8 cellular contexts compared by ENCODE assay signal in genomic region chr9:129026442-129027223, GRCh38. TPM values are rescaled to one million over a fixed set of nuclear protein-coding genes. Genes with fewer than 3 reads are reported as not detected.
A peak's percentile ranks its signal among the peaks of the same experiment; 100 is the strongest.
DNase-seq lines count a peak whose midpoint lies in the region; ATAC-seq and TF ChIP-seq lines count a peak whose summit lies in the region.

No MANE protein-coding gene starts in this region.

- H4K20me1 ChIP-seq in OCI-LY7 (ENCODE audit: insufficient read depth, low read length) = no peaks in the 10 kb centered on the region

- H3K27ac Mint-ChIP-seq in endodermal cell = peak overlapping the region; percentile 86

- H3K9ac ChIP-seq in endodermal cell (ENCODE audit: extremely low read depth, low read length, poor library complexity, severe bottlenecking) = no peak overlapping the region

- H3K4me3 ChIP-seq in OCI-LY7 (ENCODE audit: low read depth, low read length, poor library complexity, severe bottlenecking) = peak overlapping the region; percentile 74
- H3K4me3 ChIP-seq in endodermal cell (ENCODE audit: low read length) = peak overlapping the region; percentile 77
- peak overlapping the region; percentile 81 for H3K4me3 ChIP-seq in neuron (ENCODE audit: low read length)

- no peaks in the 10 kb centered on the region for H3K9me2 ChIP-seq in OCI-LY7 (ENCODE audit: insufficient read depth, low read length)

- peak overlapping the region; percentile 66 for H3K4me3 Mint-ChIP-seq in endodermal cell

- H3K36me3 ChIP-seq in OCI-LY7 (ENCODE audit: insufficient read depth, low read length) (no peaks in the 10 kb centered on the region), endodermal cell (ENCODE audit: control insufficient read depth, insufficient read depth, low read length) (no peaks in the 10 kb centered on the region), neuron (ENCODE audit: insufficient read depth, low read length) (no peaks in the 10 kb centered on the region)

- DNase-seq in NCI-H2171 treated with DMSO at 0.1 percent for 48 hours (lab: John Stamatoyannopoulos, UW) (peak; percentile 43), NCI-H2171 (lab: John Stamatoyannopoulos, UW) (no peak), OCI-LY7 (ENCODE audit: low spot score) (peak; percentile 51), endodermal cell (peak; percentile 89), HK-2 (ENCODE audit: unreplicated experiment) (no peak)
- DNase-seq in activated effector memory CD4-positive, alpha-beta T cell treated with Interleukin-2 at 50 U/mL for 16 hours = no peak

- H3K9me3 Mint-ChIP-seq in endodermal cell = no peaks in the 10 kb centered on the region

- H2AFZ ChIP-seq in OCI-LY7 (ENCODE audit: low read length) (no peak overlapping the region), neuron (ENCODE audit: low read depth, low read length) (no peak overlapping the region)

- TF ChIP-seq CTCF in OCI-LY7 (conservative IDR thresholded peaks at IDR 0.05; ENCODE audit: low read length) = no peak
- TF ChIP-seq CTCF in endodermal cell (conservative IDR thresholded peaks at IDR 0.05) = no peak

- intact Hi-C loops in OCI-LY7 (cut with micrococcal nuclease; ENCODE audit: unreplicated experiment) = no loop called here

- peaks cover 15% of the 10 kb centered on the region for H3K4me1 Mint-ChIP-seq in endodermal cell

- 65 to 70% methylated on average over 7 to 17 of the region's 17 CpGs for WGBS in endodermal cell (ENCODE audit: insufficient coverage in 1 of 2, insufficient read length in 1 of 2), 2 experiments

- H3K27me3 ChIP-seq in endodermal cell (ENCODE audit: control insufficient read depth, insufficient read depth, low read length, poor library complexity, severe bottlenecking) (no peaks in the 10 kb centered on the region), neuron (ENCODE audit: insufficient read depth, low read length) (no peaks in the 10 kb centered on the region)

- peaks cover 30% of the 10 kb centered on the region for H3K4me1 ChIP-seq in OCI-LY7 (ENCODE audit: insufficient read depth, low read length, poor library complexity, severe bottlenecking)
- no peaks in the 10 kb centered on the region for H3K4me1 ChIP-seq in endodermal cell (ENCODE audit: control insufficient read depth, insufficient read depth, low read length)
- peaks cover 31% of the 10 kb centered on the region for H3K4me1 ChIP-seq in neuron (ENCODE audit: insufficient read depth, low read length)

- no TSS peak for BruUV-seq in OCI-LY7 (replicated peaks; lab: Mats Ljungman, UMichigan)

- no peak overlapping the region for H3K27ac ChIP-seq in OCI-LY7 (ENCODE audit: low read depth, low read length, poor library complexity, severe bottlenecking)
- peak overlapping the region; percentile 32 for H3K27ac ChIP-seq in endodermal cell (ENCODE audit: low read depth, low read length)

- no peak for ATAC-seq in HG02981 (IDR thresholded peaks at IDR 0.05; ENCODE audit: unreplicated experiment)

- H3K36me3 Mint-ChIP-seq in endodermal cell (ENCODE audit: low read depth) = peaks cover 4% of the 10 kb centered on the region

- H3K27me3 Mint-ChIP-seq in endodermal cell (ENCODE audit: insufficient read depth) = no peaks in the 10 kb centered on the region

- H3K9me3 ChIP-seq in OCI-LY7 (ENCODE audit: low read length) (no peaks in the 10 kb centered on the region), endodermal cell (ENCODE audit: control insufficient read depth, low read length) (no peaks in the 10 kb centered on the region), neuron (ENCODE audit: low read length) (no peaks in the 10 kb centered on the region)

- POLR2A ChIA-PET in OCI-LY7 (lab: Charles Lee) = interaction anchor here (0.6 to 1.0 kb wide), 2 partner anchors 10 to 104 kb away, joined by 3 to 7 read pairs; partner anchors contain the start of gene MIGA2

- peak overlapping the region; percentile 87 for H3K4me2 ChIP-seq in OCI-LY7 (ENCODE audit: low read length)

- peaks cover 8% of the 10 kb centered on the region; the same call in 1 of the 2 replicates for H3K79me2 ChIP-seq in OCI-LY7 (ENCODE audit: insufficient read depth, low read depth, low read length)

- CTCF ChIA-PET in OCI-LY7 (lab: Charles Lee; ENCODE audit: unreplicated experiment) = no interaction called here

RNA-seq across cellular contexts. Expression of gene SH3GLB2, which starts 1.5 kb away (rescaled TPM):
- total RNA-seq in OCI-LY7 (2014; rRNA removed; shearing (Covaris generic)) = 58.4 and 73.6 TPM in 2 replicates
- 92.6 and 95.8 TPM in 2 replicates for total RNA-seq in OCI-LY7 (2022)
- total RNA-seq in endodermal cell = 10 to 100 TPM; 86.9 to 98.1 TPM
- polyA plus RNA-seq in endodermal cell (2013, experiment 1 of 2) = 82.3 TPM
- 77.3 TPM for polyA plus RNA-seq in endodermal cell (2013, experiment 2 of 2)

RNA-seq across cellular contexts. Expression of gene MIGA2, which starts 9.8 kb away (rescaled TPM):
- total RNA-seq in OCI-LY7 (2014; rRNA removed; shearing (Covaris generic)) = 27.7 and 29.2 TPM in 2 replicates
- 36.9 and 37.7 TPM in 2 replicates for total RNA-seq in OCI-LY7 (2022)
- total RNA-seq in endodermal cell = 10 to 100 TPM; 41.4 to 41.5 TPM
- 23.0 TPM for polyA plus RNA-seq in endodermal cell (2013, experiment 1 of 2)
- 17.8 TPM for polyA plus RNA-seq in endodermal cell (2013, experiment 2 of 2)

RNA-seq across cellular contexts. Expression of gene DOLPP1, which starts 54.3 kb away (rescaled TPM):
- 15.1 and 16.9 TPM in 2 replicates for total RNA-seq in OCI-LY7 (2014; rRNA removed; shearing (Covaris generic))
- total RNA-seq in OCI-LY7 (2022) (13.5 and 16.9 TPM in 2 replicates), endodermal cell (10 to 100 TPM; 30.1 to 30.4 TPM)
- polyA plus RNA-seq in endodermal cell (2013, experiment 1 of 2) = 28.6 TPM
- polyA plus RNA-seq in endodermal cell (2013, experiment 2 of 2) = 25.3 TPM

Comparison
In these comparisons a context has a peak if more than half of its experiments do, and no peak if none do; other contexts are left out.
1. DNase-seq: peak in NCI-H2171 treated with DMSO at 0.1 percent for 48 hours (single experiment), OCI-LY7 (single experiment) and endodermal cell (single experiment); none in NCI-H2171 (single experiment), activated effector memory CD4-positive, alpha-beta T cell treated with Interleukin-2 at 50 U/mL for 16 hours (single experiment) and HK-2 (single experiment).
2. Peak in every context shown above with its lines, with median percentiles within 50 percentile points of each other: H3K4me3 ChIP-seq.